8 cellular contexts compared by ENCODE assay signal in genomic region chr2:38603402-38604265, GRCh38. TPM values are rescaled to one million over a fixed set of nuclear protein-coding genes. Genes with fewer than 3 reads are reported as not detected.
DNase-seq lines count a peak whose midpoint lies in the region; ATAC-seq and TF ChIP-seq lines count a peak whose summit lies in the region.

No MANE protein-coding gene starts in this region.

- ATAC-seq in HG02642 (IDR thresholded peaks at IDR 0.05; ENCODE audit: poor library complexity, unreplicated experiment) (peak; percentile 45), T-helper 17 cell (peak; percentile 76)

- H3K4me3 ChIP-seq in rectal smooth muscle tissue (ENCODE audit: low read length) (peak overlapping the region; percentile 70), vagina (peak overlapping the region; percentile 87 to 96)

- TF ChIP-seq POLR2A in vagina (IDR thresholded peaks at IDR 0.05) = no peak

- peak overlapping the region; percentile 96 for H3K4me3 Mint-ChIP-seq in T-helper 17 cell

- peaks cover 22% of the 10 kb centered on the region for H3K4me1 ChIP-seq in rectal smooth muscle tissue (ENCODE audit: control insufficient read depth, insufficient read depth, low read length)
- peaks cover 28% of the 10 kb centered on the region for H3K4me1 ChIP-seq in vagina

- peak in 2 of 3 experiments; percentile 62 to 75 for TF ChIP-seq CTCF in vagina (IDR thresholded peaks at IDR 0.05)

- intact Hi-C loops in vagina (cut with DNase I) = no loop called here

- H3K9ac ChIP-seq in rectal smooth muscle tissue (ENCODE audit: low read length) = no peak overlapping the region

- H3K36me3 ChIP-seq in rectal smooth muscle tissue (ENCODE audit: control insufficient read depth, insufficient read depth, low read length) (no peaks in the 10 kb centered on the region), vagina (no peaks in the 10 kb centered on the region)

- H3K27me3 Mint-ChIP-seq in T-helper 17 cell = no peaks in the 10 kb centered on the region

- H3K27me3 ChIP-seq in rectal smooth muscle tissue (ENCODE audit: control insufficient read depth, insufficient read depth, low read length) = no peaks in the 10 kb centered on the region
- H3K27me3 ChIP-seq in vagina = no peaks in the 10 kb centered on the region

- peak overlapping the region; percentile 98 for H3K27ac Mint-ChIP-seq in T-helper 17 cell

- peaks cover 26% of the 10 kb centered on the region for H3K4me1 Mint-ChIP-seq in T-helper 17 cell

- no peaks in the 10 kb centered on the region for H3K9me3 ChIP-seq in T-helper 17 cell (ENCODE audit: control insufficient read depth, low read length, poor library complexity, severe bottlenecking)
- H3K9me3 ChIP-seq in vagina = no peaks in the 10 kb centered on the region

- no peaks in the 10 kb centered on the region for H3K36me3 Mint-ChIP-seq in T-helper 17 cell (ENCODE audit: low read depth)

- H3K27ac ChIP-seq in angular gyrus (ENCODE audit: low read depth, low read length) (peak overlapping the region; percentile 73), rectal smooth muscle tissue (ENCODE audit: low read depth, low read length) (peak overlapping the region; percentile 73), vagina (peak overlapping the region; percentile 98)

- DNase-seq in ELR (ENCODE audit: low read depth) = peak; percentile 80
- DNase-seq in NCI-H1694 (lab: John Stamatoyannopoulos, UW) = peak; percentile 89
- peak; percentile 72 to 78 (median 74) for DNase-seq in T-helper 17 cell
- DNase-seq in hepatic stellate cell (ENCODE audit: low spot score) = peak; percentile 65
- no peak for DNase-seq in vagina (ENCODE audit: extremely low spot score in 2 of 2)

RNA-seq across cellular contexts. Expression of gene HNRNPLL, which starts 0.9 kb away (rescaled TPM):
- 10 to 100 TPM; 81.5 to 91.5 TPM for total RNA-seq in T-helper 17 cell
- 33.9 TPM for total RNA-seq in vagina

Comparison
In these comparisons a context has a peak if more than half of its experiments do, and no peak if none do; other contexts are left out.
1. DNase-seq: peak in ELR (single experiment), NCI-H1694 (single experiment), T-helper 17 cell (3 of 3) and hepatic stellate cell (single experiment); none in vagina (0 of 2).
2. Peak in every context shown above with its lines, with median percentiles within 50 percentile points of each other: H3K27ac ChIP-seq.